Comparison of ENCODE assay signal across 8 cellular contexts in the genomic region with DNA sequence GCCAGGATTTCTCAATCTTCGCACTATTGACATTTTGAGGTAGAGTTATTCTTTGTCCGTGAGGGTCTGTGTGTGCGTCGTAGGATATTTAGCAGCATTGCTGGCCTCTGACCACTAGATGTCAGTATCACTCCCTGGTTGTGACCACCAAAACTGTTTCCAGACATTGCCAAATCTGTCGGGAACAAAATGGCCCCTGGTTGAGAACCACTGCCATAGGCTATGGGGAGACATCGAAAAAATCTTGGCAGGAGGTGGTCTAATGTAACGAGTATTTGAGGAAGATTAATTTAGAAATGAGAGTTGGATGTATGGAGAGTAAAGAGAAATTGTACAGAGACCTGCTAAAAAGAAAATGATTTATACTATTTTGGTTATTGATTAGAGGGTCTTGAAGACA.
A peak's percentile ranks its signal among the peaks of the same experiment; 100 is the strongest.
DNase-seq lines count a peak whose midpoint lies in the region; ATAC-seq and TF ChIP-seq lines count a peak whose summit lies in the region.

No MANE protein-coding gene starts in this region.

- no peak overlapping the region for H3K4me3 ChIP-seq in MG63
- H3K4me3 ChIP-seq in mammary epithelial cell (replicated peaks in 1 of 3; ENCODE audit: insufficient read depth in 1 of 3, low read depth in 2 of 3, low read length in 3 of 3), result no peak overlapping the region

- 28% methylated on average over 7 of the region's 7 CpGs for WGBS in mammary epithelial cell (ENCODE audit: low coverage, missing lambda C conversion rate)

- no TSS peak for BruUV-seq in mammary epithelial cell (replicated peaks; lab: Mats Ljungman, UMichigan)

- H3K36me3 ChIP-seq in MG63 (no peaks in the 10 kb centered on the region), mammary epithelial cell (ENCODE audit: insufficient read depth, low read length) (no peaks in the 10 kb centered on the region)

- H3K9me3 ChIP-seq in MG63 (no peaks in the 10 kb centered on the region), mammary epithelial cell (replicated peaks; ENCODE audit: insufficient read depth, low read length) (no peaks in the 10 kb centered on the region)

- no peak overlapping the region for H3K27ac ChIP-seq in mammary epithelial cell (ENCODE audit: insufficient read depth, low read depth, low read length)

- CTCF ChIA-PET in mammary epithelial cell (lab: Charles Lee; ENCODE audit: low non-redundant PET), result no interaction called here

- H3K4me2 ChIP-seq in mammary epithelial cell (ENCODE audit: insufficient read depth, low read depth, low read length), result no peak overlapping the region

- no peak for ATAC-seq in HG03439 (IDR thresholded peaks at IDR 0.05; ENCODE audit: unreplicated experiment)

- dilution Hi-C loops in mammary epithelial cell (cut with HindIII; ENCODE audit: low sequenced_read_pairs), result no loop called here

- in situ Hi-C loops in GM13976 (cut with MboI; ENCODE audit: low sequenced_read_pairs, unreplicated experiment) (no loop called here), mammary epithelial cell (cut with MboI; ENCODE audit: low sequenced_read_pairs in 2 of 2) (no loop called here)

- intact Hi-C loops in mammary epithelial cell (cut with micrococcal nuclease), result loop anchor here (1.0 to 5.0 kb wide), 3 partner anchors 107 to 403 kb away; partner anchors contain the start of gene DOCK11

- H2AFZ ChIP-seq in mammary epithelial cell (ENCODE audit: low read depth, low read length), result peak overlapping the region; percentile 8

- H3K4me1 ChIP-seq in mammary epithelial cell (ENCODE audit: insufficient read depth, low read length), result no peaks in the 10 kb centered on the region

- H3K27me3 ChIP-seq in MG63 (no peaks in the 10 kb centered on the region), mammary epithelial cell (ENCODE audit: insufficient read depth, low read length) (no peaks in the 10 kb centered on the region)

- DNase-seq in AG08395 (ENCODE audit: low spot score), result peak; percentile 66
- peak; percentile 24 for DNase-seq in GM13976 (ENCODE audit: low spot score)
- peak; percentile 16 for DNase-seq in MG63
- peak; percentile 16 for DNase-seq in SKM-1 (lab: John Stamatoyannopoulos, UW; ENCODE audit: unreplicated experiment)
- DNase-seq in mammary epithelial cell, result peak; percentile 39
- DNase-seq in iris pigment epithelial cell (ENCODE audit: low read depth), result peak; percentile 67
- peak; percentile 16 for DNase-seq in stimulated activated CD4-positive, alpha-beta T cell treated with anti-CD3 and anti-CD28 coated beads, Interleukin-12 subunit alpha, Interleukin-12 subunit beta, amount 100 ng/mL, for 4 hours

- H3K79me2 ChIP-seq in mammary epithelial cell (ENCODE audit: insufficient read depth, low read length), result no peaks in the 10 kb centered on the region

- H3K9ac ChIP-seq in mammary epithelial cell (ENCODE audit: insufficient read depth, low read length), result no peak overlapping the region

- TF ChIP-seq CTCF in GM13976 (IDR thresholded peaks at IDR 0.05; ENCODE audit: borderline replicate concordance, control extremely low read depth, extremely low read depth, insufficient read depth, missing control alignments) (peak; percentile 57), mammary epithelial cell (conservative IDR thresholded peaks at IDR 0.05 in 1 of 2, IDR thresholded peaks at IDR 0.05 in 1 of 2; ENCODE audit: extremely low read depth in 1 of 2, insufficient read depth in 1 of 2, low read depth in 1 of 2, low read length in 2 of 2) (peak; percentile 83 to 84)

- no peaks in the 10 kb centered on the region for H4K20me1 ChIP-seq in mammary epithelial cell (ENCODE audit: insufficient read depth, low read length)

Comparison
In these comparisons a context has a peak if more than half of its experiments do, and no peak if none do; other contexts are left out.
1. DNase-seq: peak in every context shown above with its lines; median percentile 67 in iris pigment epithelial cell; 66 in AG08395; 39 in mammary epithelial cell; 24 in GM13976; 16 in MG63; 16 in SKM-1; 16 in stimulated activated CD4-positive, alpha-beta T cell treated with anti-CD3 and anti-CD28 coated beads, Interleukin-12 subunit alpha, Interleukin-12 subunit beta, amount 100 ng/mL, for 4 hours.